Comparison of ENCODE assay signal across 8 cellular contexts in genomic region chr15:79897701-79898113, GRCh38. TPM values are rescaled to one million over a fixed set of nuclear protein-coding genes. Genes with fewer than 3 reads are reported as not detected.
DNase-seq lines count a peak whose midpoint lies in the region; ATAC-seq and TF ChIP-seq lines count a peak whose summit lies in the region.

No MANE protein-coding gene starts in this region.

- H3K4me1 ChIP-seq in Peyer's patch (peaks cover 0 to 8% (median 0%) of the 10 kb centered on the region in 4 donors), sigmoid colon (peaks cover 0 to 13% (median 8%) of the 10 kb centered on the region in 4 donors)
- H3K4me1 ChIP-seq in effector memory CD4-positive, alpha-beta T cell (ENCODE audit: control insufficient read depth, insufficient read depth, low read length, poor library complexity, severe bottlenecking) = peaks cover 15% of the 10 kb centered on the region

- no peak for TF ChIP-seq EP300 in sigmoid colon (IDR thresholded peaks at IDR 0.05)

- intact Hi-C loops in sigmoid colon (cut with DNase I) = loop anchor here (2.0 to 10.0 kb wide), 4 partner anchors 25 to 257 kb away; partner anchors contain the start of genes FAH and ZFAND6

- DNase-seq in GM12864 (ENCODE audit: low read depth) (no peak), Peyer's patch (no peak), sigmoid colon (no peak), NOMO-1 treated with DMSO at 0.1 percent for 48 hours (lab: John Stamatoyannopoulos, UW; ENCODE audit: unreplicated experiment) (no peak), GM20000 (ENCODE audit: low spot score) (no peak), anterior cingulate cortex (lab: John Stamatoyannopoulos, UW) (no peak)
- DNase-seq in effector memory CD4-positive, alpha-beta T cell = no peak

- H3K9me3 ChIP-seq in Peyer's patch (no peaks in the 10 kb centered on the region), sigmoid colon (no peaks in the 10 kb centered on the region)
- H3K9me3 ChIP-seq in effector memory CD4-positive, alpha-beta T cell (ENCODE audit: control insufficient read depth, low read length) = no peaks in the 10 kb centered on the region

- TF ChIP-seq CTCF in GM12864 (IDR thresholded peaks at IDR 0.05; ENCODE audit: low read depth, low read length, missing control alignments) = no peak
- no peak for TF ChIP-seq CTCF in Peyer's patch (IDR thresholded peaks at IDR 0.05)
- no peak for TF ChIP-seq CTCF in sigmoid colon (IDR thresholded peaks at IDR 0.05)
- TF ChIP-seq CTCF in GM20000 (IDR thresholded peaks at IDR 0.05; ENCODE audit: extremely low read depth, missing control alignments) = no peak

- 57 to 67% methylated on average over 6 of the region's 6 CpGs for WGBS in sigmoid colon, 2 donors

- H3K4me3 ChIP-seq in GM12864 (ENCODE audit: low read depth, low read length) = peak overlapping the region; percentile 65; the same call in 1 of the 2 replicates
- H3K4me3 ChIP-seq in Peyer's patch = peak overlapping the region in 3 of 4 donors; percentile 59 to 91 (median 77)
- H3K4me3 ChIP-seq in effector memory CD4-positive, alpha-beta T cell (ENCODE audit: insufficient read depth, low read depth, low read length, poor library complexity, severe bottlenecking) = peak overlapping the region; percentile 81
- H3K4me3 ChIP-seq in sigmoid colon = peak overlapping the region in 2 of 4 donors; percentile 68 to 96

- ATAC-seq in HG03520 (IDR thresholded peaks at IDR 0.05; ENCODE audit: unreplicated experiment) = no peak

- H3K27ac ChIP-seq in Peyer's patch (peak overlapping the region; percentile 93 to 97 (median 96)), sigmoid colon (peak overlapping the region; percentile 86 to 98 (median 89))
- H3K27ac ChIP-seq in effector memory CD4-positive, alpha-beta T cell (ENCODE audit: insufficient read depth, low read length, poor library complexity, severe bottlenecking) = peak overlapping the region; percentile 91

- H3K36me3 ChIP-seq in Peyer's patch (peaks cover 0 to under 1% (median 0%) of the 10 kb centered on the region in 3 donors), sigmoid colon (no peaks in the 10 kb centered on the region)
- no peaks in the 10 kb centered on the region for H3K36me3 ChIP-seq in effector memory CD4-positive, alpha-beta T cell (ENCODE audit: control insufficient read depth, insufficient read depth, low read length)

- no peak for TF ChIP-seq POLR2A in Peyer's patch (IDR thresholded peaks at IDR 0.05)
- TF ChIP-seq POLR2A in sigmoid colon (IDR thresholded peaks at IDR 0.05) = no peak

- H3K27me3 ChIP-seq in Peyer's patch (no peaks in the 10 kb centered on the region), sigmoid colon (no peaks in the 10 kb centered on the region)
- no peaks in the 10 kb centered on the region for H3K27me3 ChIP-seq in effector memory CD4-positive, alpha-beta T cell (replicated peaks; ENCODE audit: control insufficient read depth, insufficient read depth, low read length, poor library complexity, severe bottlenecking)

RNA-seq across cellular contexts. Expression of gene MTHFS, which starts 0.9 kb away (rescaled TPM):
- total RNA-seq in Peyer's patch (10 to 100 TPM in 3 of 4 donors, not detected in 1; 26.7 to 49.9 (median 29.8) TPM), sigmoid colon (10 to 100 TPM in 2 of 4 donors, 1 to 10 TPM in 2; 6.9 to 31.0 (median 9.5) TPM)
- 10 to 100 TPM; 37.0 to 59.9 (median 46.2) TPM for polyA plus RNA-seq in sigmoid colon
